32 cellular contexts compared by ENCODE assay signal in the genomic region with DNA sequence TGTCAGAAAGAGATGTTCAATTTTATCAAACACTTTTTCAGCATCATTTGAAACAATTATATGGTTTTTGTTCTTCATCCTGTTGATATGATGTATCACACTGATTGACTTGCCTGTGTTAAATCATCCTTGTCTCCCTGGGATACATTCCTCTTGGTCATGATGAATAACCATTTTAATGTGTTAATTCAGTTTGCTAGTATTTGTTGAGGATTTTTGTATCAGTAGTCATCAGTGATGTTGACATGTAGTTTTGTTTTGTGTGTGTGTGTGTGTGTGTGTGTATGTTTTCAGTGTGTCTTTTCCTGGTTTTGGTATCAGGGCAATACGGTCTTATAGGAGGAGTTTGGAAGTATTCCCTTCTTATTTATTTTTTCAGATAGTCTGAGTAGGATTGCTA.
"Had no signal": no experiment of that assay in that cellular context is flagged by ENCODE, and none has a peak within 500 bp of the region (broad histone marks: within the 10 kb centered on the region; RNA-seq: fewer than 3 reads in every experiment).

No MANE protein-coding gene starts in this region.

- H3K27me3 Mint-ChIP-seq: activated naive CD8-positive, alpha-beta T cell treated with anti-CD3 and anti-CD28 coated beads for 36 hours; effector memory CD8-positive, alpha-beta T cell; stimulated activated memory B cell treated with anti-CD40 and anti-IgM and Interleukin-4, amounts not matched to agents 10 μg/mL and 1 μg/mL and 100 μg/mL, for 72 hours; stimulated activated naive CD8-positive, alpha-beta T cell treated with anti-CD3 and anti-CD28 coated beads, Interleukin-15, amount 100 ng/mL, for 72 hours had no signal

- H3K4me1 Mint-ChIP-seq: activated naive CD8-positive, alpha-beta T cell treated with anti-CD3 and anti-CD28 coated beads for 36 hours; nephron; stimulated activated memory B cell treated with anti-CD40 and anti-IgM and Interleukin-4, amounts not matched to agents 10 μg/mL and 1 μg/mL and 100 μg/mL, for 72 hours; stimulated activated naive CD8-positive, alpha-beta T cell treated with anti-CD3 and anti-CD28 coated beads, Interleukin-15, amount 100 ng/mL, for 72 hours had no signal

- H3K27ac Mint-ChIP-seq: activated naive CD4-positive, alpha-beta T cell treated with anti-CD3 and anti-CD28 coated beads for 36 hours; activated naive CD8-positive, alpha-beta T cell treated with anti-CD3 and anti-CD28 coated beads for 36 hours; effector memory CD8-positive, alpha-beta T cell; nephron; stimulated activated memory B cell treated with anti-CD40 and anti-IgM and Interleukin-4, amounts not matched to agents 10 μg/mL and 1 μg/mL and 100 μg/mL, for 72 hours; stimulated activated naive CD8-positive, alpha-beta T cell treated with anti-CD3 and anti-CD28 coated beads, Interleukin-15, amount 100 ng/mL, for 72 hours had no signal

- H3K36me3 Mint-ChIP-seq: activated naive CD8-positive, alpha-beta T cell treated with anti-CD3 and anti-CD28 coated beads for 36 hours had no signal

- H3K4me3 ChIP-seq: adrenal gland, ascending aorta, left ventricle myocardium inferior, lung, skin epidermis, thyroid gland, upper lobe of left lung, vagina had no signal

- H3K36me3 ChIP-seq: adrenal gland, ascending aorta, brain microvascular endothelial cell, left ventricle myocardium inferior, neutrophil, thyroid gland, upper lobe of left lung, vagina, WERI-Rb-1 had no signal

- H3K4me1 ChIP-seq: adrenal gland, ascending aorta, left ventricle myocardium inferior, thyroid gland, upper lobe of left lung, vagina had no signal

- FAIRE-seq: islet of Langerhans, TTC549 had no signal

- DNase-seq: activated CD4-positive, alpha-beta T cell treated with anti-CD3 and anti-CD28 coated beads for 48 hours; activated CD4-positive, alpha-beta T cell treated with anti-CD3 and anti-CD28 coated beads, Interleukin-2, amount 50 U/mL, for 48 hours; activated CD8-positive, alpha-beta memory T cell treated with anti-CD3 and anti-CD28 coated beads for 24 hours; activated effector memory CD4-positive, alpha-beta T cell treated with anti-CD3 and anti-CD28 coated beads, Interleukin-2, amount 50 U/mL, for 16 hours; activated naive CD4-positive, alpha-beta T cell treated with anti-CD3 and anti-CD28 coated beads for 36 hours; activated naive CD8-positive, alpha-beta T cell treated with anti-CD3 and anti-CD28 coated beads for 36 hours; adrenal gland; brain microvascular endothelial cell; caudate nucleus; cortex of kidney; effector memory CD8-positive, alpha-beta T cell; foreskin melanocyte; left ventricle myocardium inferior; stimulated activated CD4-positive, alpha-beta T cell treated with anti-CD3 and anti-CD28 coated beads, Interleukin-12 subunit alpha, Interleukin-12 subunit beta, amount 100 ng/mL, for 4 hours; stimulated activated CD4-positive, alpha-beta T cell treated with anti-CD3 and anti-CD28 coated beads, Interleukin-4, amount 100 ng/mL, for 24 hours; stimulated activated naive CD8-positive, alpha-beta T cell treated with anti-CD3 and anti-CD28 coated beads, Interleukin-15, amount 100 ng/mL, for 72 hours; substantia nigra; T-helper 9 cell; thyroid gland; upper lobe of left lung; WERI-Rb-1 had no signal

- H3K4me3 Mint-ChIP-seq: activated naive CD4-positive, alpha-beta T cell treated with anti-CD3 and anti-CD28 coated beads for 36 hours; activated naive CD8-positive, alpha-beta T cell treated with anti-CD3 and anti-CD28 coated beads for 36 hours; effector memory CD8-positive, alpha-beta T cell; nephron; stimulated activated memory B cell treated with anti-CD40 and anti-IgM and Interleukin-4, amounts not matched to agents 10 μg/mL and 1 μg/mL and 100 μg/mL, for 72 hours; stimulated activated naive CD8-positive, alpha-beta T cell treated with anti-CD3 and anti-CD28 coated beads, Interleukin-15, amount 100 ng/mL, for 72 hours had no signal

- H3K27ac ChIP-seq: adrenal gland, ascending aorta, brain microvascular endothelial cell, left ventricle myocardium inferior, neutrophil, skin epidermis, thyroid gland, upper lobe of left lung, vagina, WERI-Rb-1 had no signal

- H3K27me3 ChIP-seq: adrenal gland, ascending aorta, brain microvascular endothelial cell, neutrophil, thyroid gland, upper lobe of left lung, vagina had no signal

- H3K9me3 ChIP-seq: ascending aorta, neutrophil, thyroid gland, vagina had no signal

- ATAC-seq: activated CD4-positive, CD25-positive, alpha-beta regulatory T cell treated with anti-CD3 and anti-CD28 coated beads, Interleukin-2, amount 50 U/mL, for 24 hours; effector memory CD8-positive, alpha-beta T cell; sciatic nerve; stimulated activated memory B cell treated with anti-CD40 and anti-IgM and Interleukin-4, amounts not matched to agents 10 μg/mL and 1 μg/mL and 100 μg/mL, for 72 hours; stimulated activated naive CD8-positive, alpha-beta T cell treated with anti-CD3 and anti-CD28 coated beads, Interleukin-15, amount 100 ng/mL, for 72 hours had no signal
